8 cellular contexts compared by ENCODE assay signal in genomic region chr5:177473461-177473991, GRCh38. TPM values are rescaled to one million over a fixed set of nuclear protein-coding genes. Genes with fewer than 3 reads are reported as not detected.
DNase-seq lines count a peak whose midpoint lies in the region; ATAC-seq and TF ChIP-seq lines count a peak whose summit lies in the region.

TSS of gene DBN1 (minus strand) at chr5:177473634. CDS start at chr5:177473521, 113 bp downstream.

- H3K4me2 ChIP-seq in mammary epithelial cell (ENCODE audit: insufficient read depth, low read depth, low read length), result peak within 1 kb of the TSS; percentile 96

- H3K36me3 ChIP-seq in CD8-positive, alpha-beta memory T cell (ENCODE audit: insufficient read depth, low read length), result no peaks in the 10 kb centered on the region
- no peaks in the 10 kb centered on the region for H3K36me3 ChIP-seq in mammary epithelial cell (ENCODE audit: insufficient read depth, low read length)

- H3K9me3 Mint-ChIP-seq in CD8-positive, alpha-beta memory T cell, result no peaks in the 10 kb centered on the region
- no peaks in the 10 kb centered on the region for H3K9me3 Mint-ChIP-seq in immature natural killer cell

- no peaks in the 10 kb centered on the region for H3K9me3 ChIP-seq in CD8-positive, alpha-beta memory T cell (ENCODE audit: low read length)
- no peaks in the 10 kb centered on the region for H3K9me3 ChIP-seq in mammary epithelial cell (replicated peaks; ENCODE audit: insufficient read depth, low read length)

- H3K27me3 Mint-ChIP-seq in CD8-positive, alpha-beta memory T cell, result peaks cover 0 to under 1% of the 10 kb centered on the region in 2 donors
- H3K27me3 Mint-ChIP-seq in immature natural killer cell (ENCODE audit: low read depth in 3 of 3), result peaks cover 2 to 6% (median 5%) of the 10 kb centered on the region in 3 donors

- in situ Hi-C loops in mammary epithelial cell (cut with MboI; ENCODE audit: low sequenced_read_pairs in 2 of 2), result no loop called here

- H3K27ac ChIP-seq in CD8-positive, alpha-beta memory T cell (ENCODE audit: low read depth, low read length), result peak within 1 kb of the TSS; percentile 47
- H3K27ac ChIP-seq in mammary epithelial cell (ENCODE audit: insufficient read depth, low read depth, low read length), result no peak within 1 kb of the TSS
- peak within 1 kb of the TSS in 20 of 21 experiments; percentile 57 to 90 (median 79) for H3K27ac ChIP-seq in skin epidermis

- no peak for TF ChIP-seq CTCF in mammary epithelial cell (conservative IDR thresholded peaks at IDR 0.05 in 1 of 2, IDR thresholded peaks at IDR 0.05 in 1 of 2; ENCODE audit: extremely low read depth in 1 of 2, insufficient read depth in 1 of 2, low read depth in 1 of 2, low read length in 2 of 2)

- no TSS peak for BruUV-seq in mammary epithelial cell (replicated peaks; lab: Mats Ljungman, UMichigan)

- no CpG with 5 or more reads among the region's 65 CpGs for WGBS in mammary epithelial cell (ENCODE audit: low coverage, missing lambda C conversion rate)

- ATAC-seq in GM19463 (IDR thresholded peaks at IDR 0.05; ENCODE audit: unreplicated experiment), result peak; percentile 50
- no peak for ATAC-seq in HG02623 (IDR thresholded peaks at IDR 0.05; ENCODE audit: unreplicated experiment)
- ATAC-seq in GM21447 (IDR thresholded peaks at IDR 0.05; ENCODE audit: unreplicated experiment), result no peak

- peaks cover 0 to 6% (median 0%) of the 10 kb centered on the region in 3 donors for H3K36me3 Mint-ChIP-seq in CD8-positive, alpha-beta memory T cell
- H3K36me3 Mint-ChIP-seq in immature natural killer cell, result no peaks in the 10 kb centered on the region

- H3K27me3 ChIP-seq in CD8-positive, alpha-beta memory T cell (ENCODE audit: insufficient read depth, low read length, poor library complexity, severe bottlenecking), result no peaks in the 10 kb centered on the region
- no peaks in the 10 kb centered on the region for H3K27me3 ChIP-seq in mammary epithelial cell (ENCODE audit: insufficient read depth, low read length)

- peak within 1 kb of the TSS; percentile 45 for H3K4me3 ChIP-seq in CD8-positive, alpha-beta memory T cell (ENCODE audit: low read length)
- H3K4me3 ChIP-seq in mammary epithelial cell (replicated peaks in 1 of 3; ENCODE audit: insufficient read depth in 1 of 3, low read depth in 2 of 3, low read length in 3 of 3), result peak within 1 kb of the TSS; percentile 49 to 69 (median 59)
- H3K4me3 ChIP-seq in skin epidermis, result peak within 1 kb of the TSS; percentile 63 to 73 (median 64)

- H2AFZ ChIP-seq in mammary epithelial cell (ENCODE audit: low read depth, low read length), result peak within 1 kb of the TSS; percentile 51

- dilution Hi-C loops in mammary epithelial cell (cut with HindIII; ENCODE audit: low sequenced_read_pairs), result no loop called here

- POLR2A ChIA-PET in CD8-positive, alpha-beta memory T cell (lab: Charles Lee), result interaction anchor here (0.7 to 1.4 kb wide), 2 partner anchors 24 to 41 kb away, joined by 3 to 4 read pairs; partner anchors contain the start of gene PDLIM7

- intact Hi-C loops in mammary epithelial cell (cut with micrococcal nuclease), result no loop called here

- no peak for DNase-seq in CD8-positive, alpha-beta memory T cell
- DNase-seq in NCI-H82 (lab: John Stamatoyannopoulos, UW), result peak; percentile 77
- no peak for DNase-seq in mammary epithelial cell
- no peak for DNase-seq in immature natural killer cell

- H3K9ac ChIP-seq in mammary epithelial cell (ENCODE audit: insufficient read depth, low read length), result no peak within 1 kb of the TSS

- peaks cover 30% of the 10 kb centered on the region for H3K4me1 ChIP-seq in CD8-positive, alpha-beta memory T cell (ENCODE audit: insufficient read depth, low read length)
- peaks cover 33% of the 10 kb centered on the region for H3K4me1 ChIP-seq in mammary epithelial cell (ENCODE audit: insufficient read depth, low read length)

- peak within 1 kb of the TSS; percentile 80 to 94 (median 84) for H3K4me3 Mint-ChIP-seq in CD8-positive, alpha-beta memory T cell
- H3K4me3 Mint-ChIP-seq in immature natural killer cell, result peak within 1 kb of the TSS; percentile 68 to 81 (median 76)

- peak within 1 kb of the TSS; percentile 3 to 92 (median 76) for H3K27ac Mint-ChIP-seq in CD8-positive, alpha-beta memory T cell
- peak within 1 kb of the TSS in 3 of 6 donors; percentile 62 to 71 (median 62) for H3K27ac Mint-ChIP-seq in immature natural killer cell

- peaks cover 34 to 56% (median 36%) of the 10 kb centered on the region in 3 donors for H3K4me1 Mint-ChIP-seq in CD8-positive, alpha-beta memory T cell
- H3K4me1 Mint-ChIP-seq in immature natural killer cell, result peaks cover 15 to 37% of the 10 kb centered on the region in 2 donors

- peaks cover 19% of the 10 kb centered on the region for H3K79me2 ChIP-seq in mammary epithelial cell (ENCODE audit: insufficient read depth, low read length)

- CTCF ChIA-PET in CD8-positive, alpha-beta memory T cell (lab: Charles Lee), result interaction anchor here (1.0 to 12.4 kb wide), 7 partner anchors 8 to 84 kb away, joined by 3 to 103 read pairs (median 17); no protein-coding TSS in a partner anchor
- CTCF ChIA-PET in mammary epithelial cell (lab: Charles Lee; ENCODE audit: low non-redundant PET), result interaction anchor here (0.6 kb wide), 1 partner anchor 19 kb away, joined by 3 read pairs; no protein-coding TSS in a partner anchor

- no peaks in the 10 kb centered on the region for H4K20me1 ChIP-seq in mammary epithelial cell (ENCODE audit: insufficient read depth, low read length)

RNA-seq across cellular contexts. Expression of gene DBN1, which starts in this region (rescaled TPM):
- total RNA-seq in CD8-positive, alpha-beta memory T cell, result 10 to 100 TPM; 47.9 to 50.5 TPM
- 28.1 TPM for polyA plus RNA-seq in CD8-positive, alpha-beta memory T cell
- 100 to 1,000 TPM in 1 of 2 donors, 10 to 100 TPM in 1; 80.3 to 107 TPM for total RNA-seq in mammary epithelial cell
- polyA plus RNA-seq in mammary epithelial cell, result 35.0 TPM
- polyA minus RNA-seq in mammary epithelial cell, result 42.0 TPM
- polyA plus RNA-seq in immature natural killer cell, result 1 to 10 TPM in 2 of 3 donors, under 1 TPM in 1; 0.93 to 4.2 (median 2.8) TPM
